9 cellular contexts compared by ENCODE assay signal in the genomic region with DNA sequence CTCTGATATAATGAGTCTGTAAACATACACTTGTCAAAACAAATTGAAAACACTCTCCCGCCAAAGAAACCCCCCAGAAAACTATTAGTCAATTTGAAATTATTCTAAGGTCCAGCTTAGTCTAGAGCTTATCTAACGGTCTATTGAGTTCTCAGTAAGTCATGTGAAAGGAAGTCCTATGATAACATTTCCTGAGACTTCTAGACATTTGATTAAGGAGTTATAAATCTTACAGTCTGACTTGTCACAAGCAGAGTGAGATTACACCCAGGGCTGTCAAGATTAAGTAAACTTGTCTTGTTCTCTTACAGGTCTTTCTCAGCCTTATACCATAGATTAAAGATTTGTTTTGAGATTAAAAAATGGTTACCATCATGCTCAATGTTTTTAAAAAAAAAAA.
A peak's percentile ranks its signal among the peaks of the same experiment; 100 is the strongest.
DNase-seq lines count a peak whose midpoint lies in the region; ATAC-seq, FAIRE-seq and TF ChIP-seq lines count a peak whose summit lies in the region.
"Had no signal": no experiment of that assay in that cellular context is flagged by ENCODE, and none has a peak within 500 bp of the region (broad histone marks: within the 10 kb centered on the region; RNA-seq: fewer than 3 reads in every experiment).

No MANE protein-coding gene starts in this region.

- H3K36me3 Mint-ChIP-seq in stimulated activated naive CD8-positive, alpha-beta T cell treated with anti-CD3 and anti-CD28 coated beads, Interleukin-15, Interleukin-2, amounts not matched to agents 100 ng/mL and 50 ng/mL, for 24 hours (ENCODE audit: low read depth): peaks cover 27% of the 10 kb centered on the region

- no peak for TF ChIP-seq POLR2A in esophagus squamous epithelium (IDR thresholded peaks at IDR 0.05)

- intact Hi-C loops in esophagus squamous epithelium (cut with DNase I): no loop called here

- FAIRE-seq in D721Med (lab: Jason Lieb, UNC): no peak
- FAIRE-seq: H1 had no signal

- no peaks in the 10 kb centered on the region for H3K27me3 Mint-ChIP-seq in stimulated activated naive CD8-positive, alpha-beta T cell treated with anti-CD3 and anti-CD28 coated beads, Interleukin-15, Interleukin-2, amounts not matched to agents 100 ng/mL and 50 ng/mL, for 24 hours

- peaks cover 0 to 32% (median 4%) of the 10 kb centered on the region in 3 donors for H3K4me1 ChIP-seq in esophagus squamous epithelium

- peak overlapping the region in 1 of 4 donors; percentile 44 for H3K4me3 ChIP-seq in esophagus squamous epithelium
- no peak overlapping the region for H3K4me3 ChIP-seq in H7 (ENCODE audit: insufficient read depth, low read depth, low read length)

- peak overlapping the region; percentile 100 for H3K27ac Mint-ChIP-seq in stimulated activated naive CD8-positive, alpha-beta T cell treated with anti-CD3 and anti-CD28 coated beads, Interleukin-15, Interleukin-2, amounts not matched to agents 100 ng/mL and 50 ng/mL, for 24 hours

- H3K4me1 Mint-ChIP-seq in stimulated activated naive CD8-positive, alpha-beta T cell treated with anti-CD3 and anti-CD28 coated beads, Interleukin-15, Interleukin-2, amounts not matched to agents 100 ng/mL and 50 ng/mL, for 24 hours (ENCODE audit: low read depth): peaks cover 99% of the 10 kb centered on the region

- no peaks in the 10 kb centered on the region for H3K9me3 ChIP-seq in esophagus squamous epithelium

- H3K36me3 ChIP-seq in esophagus squamous epithelium: no peaks in the 10 kb centered on the region
- H3K36me3 ChIP-seq in H7 (replicated peaks; ENCODE audit: control insufficient read depth, insufficient read depth, low read length): no peaks in the 10 kb centered on the region

- 49 to 64% methylated on average over 2 of the region's 2 CpGs for WGBS in esophagus squamous epithelium, 2 donors

- H3K27ac ChIP-seq in esophagus squamous epithelium: peak overlapping the region in 3 of 4 donors; percentile 73 to 77 (median 74)

- no peak for ATAC-seq in stimulated activated naive CD8-positive, alpha-beta T cell treated with anti-CD3 and anti-CD28 coated beads, Interleukin-15, Interleukin-2, amounts not matched to agents 100 U/mL and 50 U/mL, for 24 hours
- no peak for ATAC-seq in GM19328 (IDR thresholded peaks at IDR 0.05; ENCODE audit: unreplicated experiment)

- H3K27me3 ChIP-seq in esophagus squamous epithelium (no peaks in the 10 kb centered on the region), H7 (ENCODE audit: control insufficient read depth, insufficient read depth, low read length) (no peaks in the 10 kb centered on the region)

- H3K9me3 Mint-ChIP-seq in stimulated activated naive CD8-positive, alpha-beta T cell treated with anti-CD3 and anti-CD28 coated beads, Interleukin-15, Interleukin-2, amounts not matched to agents 100 ng/mL and 50 ng/mL, for 24 hours: peaks cover 4% of the 10 kb centered on the region

- peak overlapping the region; percentile 89 for H3K4me3 Mint-ChIP-seq in stimulated activated naive CD8-positive, alpha-beta T cell treated with anti-CD3 and anti-CD28 coated beads, Interleukin-15, Interleukin-2, amounts not matched to agents 100 ng/mL and 50 ng/mL, for 24 hours

- no peak for DNase-seq in stimulated activated naive CD8-positive, alpha-beta T cell treated with anti-CD3 and anti-CD28 coated beads, Interleukin-15, Interleukin-2, amounts not matched to agents 100 U/mL and 50 U/mL, for 24 hours
- DNase-seq in NCI-H226: peak; percentile 24
- no peak for DNase-seq in esophagus squamous epithelium (lab: John Stamatoyannopoulos, UW)
- DNase-seq in central memory CD4-positive, alpha-beta T cell: no peak
- DNase-seq in D721Med (ENCODE audit: insufficient read length, low spot score): no peak
- no peak for DNase-seq in H7

- TF ChIP-seq CTCF in esophagus squamous epithelium (IDR thresholded peaks at IDR 0.05): no peak
- TF ChIP-seq CTCF in D721Med (IDR thresholded peaks at IDR 0.05; ENCODE audit: insufficient read depth, missing control alignments): no peak
